In the genomic region with DNA sequence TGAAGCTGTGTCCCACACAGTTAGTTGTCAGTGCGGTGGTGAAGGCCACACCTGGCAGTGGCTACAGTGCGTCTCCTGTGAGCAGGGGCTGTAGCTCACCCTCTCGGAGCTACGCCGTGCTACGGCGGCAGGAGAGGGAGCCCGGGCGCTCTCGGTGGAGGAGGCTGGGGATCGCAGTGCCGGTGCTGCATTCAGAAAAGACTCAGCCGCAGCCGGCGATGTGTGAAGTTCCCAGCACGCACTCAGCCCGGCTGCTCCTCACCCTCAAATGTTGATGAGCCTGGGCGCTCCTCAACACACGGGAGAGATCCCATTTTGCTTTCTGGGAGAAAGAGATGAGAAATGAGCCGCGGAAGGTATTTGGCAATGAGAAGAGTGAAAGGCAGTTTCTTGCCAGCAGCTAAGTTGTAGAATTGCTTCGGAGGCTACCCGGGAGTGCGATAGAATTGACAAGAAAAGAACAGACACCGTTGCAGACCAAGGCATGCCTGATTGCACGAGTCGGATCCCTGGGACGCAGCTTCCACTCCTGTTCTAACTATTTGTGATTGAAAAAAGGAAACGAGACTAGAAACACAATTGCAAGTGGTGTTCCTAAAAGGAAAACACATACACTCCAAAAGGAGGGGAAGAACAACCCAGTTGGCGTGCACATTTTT, we compare ENCODE assay signal across 9 cellular contexts. TPM values are rescaled to one million over a fixed set of nuclear protein-coding genes. Genes with fewer than 3 reads are reported as not detected.
A peak's percentile ranks its signal among the peaks of the same experiment; 100 is the strongest.
DNase-seq lines count a peak whose midpoint lies in the region; ATAC-seq lines count a peak whose summit lies in the region.
"Had no signal": no experiment of that assay in that cellular context is flagged by ENCODE, and none has a peak within 500 bp of the region (broad histone marks: within the 10 kb centered on the region; RNA-seq: fewer than 3 reads in every experiment).

A gene (plus strand): TSS at position 194 of the 659 bp plus-strand sequence. CDS start 34,463 bp downstream, outside the sequence.

- H3K27me3 ChIP-seq in mesendoderm (ENCODE audit: insufficient read depth, low read length, poor library complexity) = no peaks in the 10 kb centered on the region
- H3K27me3 ChIP-seq in aorta (ENCODE audit: control insufficient read depth in 1 of 2, insufficient read depth in 2 of 2, low read length in 1 of 2) = no peaks in the 10 kb centered on the region

- H2BK120ac ChIP-seq in mesendoderm (ENCODE audit: low read depth, low read length) = no peak within 1 kb of the TSS

- H2BK5ac ChIP-seq in mesendoderm (ENCODE audit: low read length) = no peak within 1 kb of the TSS

- no peak within 1 kb of the TSS for H2AK5ac ChIP-seq in mesendoderm (ENCODE audit: low read length)

- ATAC-seq in aorta (ENCODE audit: low FRiP score) (peak; percentile 83), GM21381 (IDR thresholded peaks at IDR 0.05; ENCODE audit: unreplicated experiment) (no peak)

- H3K4me2 ChIP-seq in mesendoderm (ENCODE audit: low read length) = peak within 1 kb of the TSS; percentile 93

- H2BK15ac ChIP-seq in mesendoderm (replicated peaks; ENCODE audit: low read depth) = no peak within 1 kb of the TSS

- intact Hi-C loops in aorta (cut with DNase I) = loop anchor here (5.0 to 10.0 kb wide), 4 partner anchors 526 to 1316 kb away; no protein-coding TSS in a partner anchor

- peak within 1 kb of the TSS; percentile 61 for H3K9ac ChIP-seq in mesendoderm (ENCODE audit: low read length)

- H3K4me1 ChIP-seq in mesendoderm (ENCODE audit: control insufficient read depth, low read depth, low read length) = no peaks in the 10 kb centered on the region
- no peaks in the 10 kb centered on the region for H3K4me1 ChIP-seq in aorta (ENCODE audit: control insufficient read depth in 1 of 2, insufficient read depth in 2 of 2, low read length in 2 of 2)

- H3K23ac ChIP-seq in mesendoderm (ENCODE audit: low read length) = no peak within 1 kb of the TSS

- DNase-seq in stimulated activated CD4-positive, alpha-beta T cell treated with anti-CD3 and anti-CD28 coated beads, Interleukin-15, amount 100 ng/mL, for 24 hours = peak; percentile 2
- no peak for DNase-seq in stimulated activated CD4-positive, alpha-beta T cell treated with anti-CD3 and anti-CD28 coated beads, Interleukin-2, amount 100 ng/mL, for 24 hours
- peak; percentile 73 for DNase-seq in mesendoderm
- peak; percentile 55 to 85 for DNase-seq in aorta
- DNase-seq in AG08396 (ENCODE audit: low spot score) = no peak
- no peak for DNase-seq in T-helper 1 cell
- DNase-seq: CD8-positive, alpha-beta memory T cell had no signal

- no peak within 1 kb of the TSS for H3K4ac ChIP-seq in mesendoderm (ENCODE audit: low read depth, low read length)

- no peak within 1 kb of the TSS for H3K18ac ChIP-seq in mesendoderm (ENCODE audit: low read length)

- no peaks in the 10 kb centered on the region for H3K9me3 ChIP-seq in aorta (ENCODE audit: control insufficient read depth, low read length)

- peak within 1 kb of the TSS; percentile 8 for H3K4me3 ChIP-seq in mesendoderm (ENCODE audit: low read length)
- peak within 1 kb of the TSS; percentile 79 to 88 for H3K4me3 ChIP-seq in aorta (ENCODE audit: low read length in 2 of 2)

- no peaks in the 10 kb centered on the region for H3K79me2 ChIP-seq in mesendoderm (ENCODE audit: control insufficient read depth, insufficient read depth, low read length)

- H3K79me1 ChIP-seq in mesendoderm (ENCODE audit: low read length) = no peaks in the 10 kb centered on the region

- no CpG with 5 or more reads among the region's 30 CpGs for WGBS in mesendoderm (ENCODE audit: extremely low coverage, insufficient coverage, low lambda C conversion rate)
- 0 to 1% methylated on average over 30 of the region's 30 CpGs for WGBS in aorta, 2 donors

- no peaks in the 10 kb centered on the region for H3K36me3 ChIP-seq in mesendoderm (ENCODE audit: control insufficient read depth, insufficient read depth, low read length)
- H3K36me3 ChIP-seq in aorta (ENCODE audit: control insufficient read depth in 1 of 2, insufficient read depth in 2 of 2, low read length in 1 of 2) = no peaks in the 10 kb centered on the region

- H3K56ac ChIP-seq in mesendoderm (ENCODE audit: low read length) = peak within 1 kb of the TSS; percentile 78

- no peak within 1 kb of the TSS for H4K8ac ChIP-seq in mesendoderm (ENCODE audit: low read depth, low read length)

- H3K27ac ChIP-seq in cingulate gyrus (ENCODE audit: low read depth, low read length) (peak within 1 kb of the TSS; percentile 3), mesendoderm (ENCODE audit: low read depth, low read length) (no peak within 1 kb of the TSS), aorta (ENCODE audit: low read depth in 1 of 2, low read length in 2 of 2) (peak within 1 kb of the TSS; percentile 7 to 94)

- no peak within 1 kb of the TSS for H4K5ac ChIP-seq in mesendoderm (ENCODE audit: low read length)

RNA-seq across cellular contexts. Expression of the gene that starts here (rescaled TPM):
- polyA plus RNA-seq in mesendoderm (2013, experiment 1 of 2) = 0.27 TPM
- 0.38 TPM for polyA plus RNA-seq in mesendoderm (2013, experiment 2 of 2)
- 1 to 10 TPM; 2.1 to 2.8 TPM for total RNA-seq in aorta
- polyA plus RNA-seq in aorta = under 1 TPM; under 0.01 to 0.18 TPM
- total RNA-seq: CD8-positive, alpha-beta memory T cell had no signal
- polyA plus RNA-seq: CD8-positive, alpha-beta memory T cell had no signal

Comparison
In these comparisons a context has a peak if more than half of its experiments do, and no peak if none do; other contexts are left out.
1. DNase-seq: peak in stimulated activated CD4-positive, alpha-beta T cell treated with anti-CD3 and anti-CD28 coated beads, Interleukin-15, amount 100 ng/mL, for 24 hours (single experiment), mesendoderm (single experiment) and aorta (2 of 2); none in stimulated activated CD4-positive, alpha-beta T cell treated with anti-CD3 and anti-CD28 coated beads, Interleukin-2, amount 100 ng/mL, for 24 hours (0 of 2), AG08396 (single experiment) and T-helper 1 cell (0 of 5).